In genomic region chr3:42831321-42831713, GRCh38 we compare ENCODE assay signal across 8 cellular contexts. TPM values are rescaled to one million over a fixed set of nuclear protein-coding genes. Genes with fewer than 3 reads are reported as not detected.
DNase-seq lines count a peak whose midpoint lies in the region; ATAC-seq and TF ChIP-seq lines count a peak whose summit lies in the region.

No MANE protein-coding gene starts in this region.

- TF ChIP-seq CTCF in prostate gland (IDR thresholded peaks at IDR 0.05), result peak; percentile 26 to 67 (median 64)
- peak; percentile 37 to 61 (median 50) for TF ChIP-seq CTCF in uterus (IDR thresholded peaks at IDR 0.05)

- no peak for TF ChIP-seq POLR2A in prostate gland (IDR thresholded peaks at IDR 0.05)
- TF ChIP-seq POLR2A in uterus (IDR thresholded peaks at IDR 0.05), result no peak

- intact Hi-C loops in Right ventricle myocardium inferior (cut with DNase I), result loop anchor here (1.0 kb wide), 1 partner anchor 50 kb away; no protein-coding TSS in a partner anchor
- intact Hi-C loops in prostate gland (cut with DNase I), result loop anchor here (2.0 kb wide), 1 partner anchor 49 kb away; no protein-coding TSS in a partner anchor
- intact Hi-C loops in uterus (cut with DNase I; ENCODE audit: low total_unique reads), result loop anchor here (10.0 kb wide), 1 partner anchor 47 kb away; no protein-coding TSS in a partner anchor

- H3K27ac ChIP-seq in prostate gland (no peak overlapping the region), uterus (no peak overlapping the region)

- H3K9me3 ChIP-seq in prostate gland (no peaks in the 10 kb centered on the region), uterus (no peaks in the 10 kb centered on the region)

- H3K4me3 ChIP-seq in prostate gland (no peak overlapping the region), uterus (no peak overlapping the region)

- peak; percentile 17 to 29 for DNase-seq in NCI-H187 (lab: John Stamatoyannopoulos, UW)
- no peak for DNase-seq in NCI-H187 treated with DMSO at 0.1 percent for 48 hours (lab: John Stamatoyannopoulos, UW)
- DNase-seq in Kasumi-1 (lab: John Stamatoyannopoulos, UW), result peak; percentile 73 to 80
- peak; percentile 43 for DNase-seq in SHP77 treated with DMSO at 0.1 percent for 48 hours (lab: John Stamatoyannopoulos, UW)
- DNase-seq in activated gamma-delta T cell treated with anti-CD3 and anti-CD28 coated beads, Interleukin-2, amount 50 U/mL, for 16 hours (ENCODE audit: low read depth), result peak; percentile 54
- peak; percentile 81 for DNase-seq in Right ventricle myocardium inferior (ENCODE audit: missing footprints)
- DNase-seq in prostate gland (ENCODE audit: low spot score), result peak; percentile 47
- DNase-seq in uterus, result peak; percentile 52 to 59

- ATAC-seq in Right ventricle myocardium inferior, result no peak

- H3K4me1 ChIP-seq in prostate gland (replicated peaks), result no peaks in the 10 kb centered on the region
- no peaks in the 10 kb centered on the region for H3K4me1 ChIP-seq in uterus

- WGBS in prostate gland, result 18% methylated on average over 3 of the region's 3 CpGs

- no peaks in the 10 kb centered on the region for H3K27me3 ChIP-seq in prostate gland (replicated peaks; ENCODE audit: insufficient read depth)
- H3K27me3 ChIP-seq in uterus, result no peaks in the 10 kb centered on the region

- H3K36me3 ChIP-seq in prostate gland, result no peaks in the 10 kb centered on the region
- no peaks in the 10 kb centered on the region for H3K36me3 ChIP-seq in uterus

RNA-seq across cellular contexts. Expression of gene ACKR2, which starts 22.1 kb away (rescaled TPM):
- total RNA-seq in Right ventricle myocardium inferior (0.89 TPM), prostate gland (1 to 10 TPM in 1 of 2 donors, under 1 TPM in 1; 0.55 to 1.9 TPM), uterus (1 to 10 TPM; 1.5 to 8.7 (median 4.7) TPM)

RNA-seq across cellular contexts. Expression of gene HIGD1A, which starts 27.0 kb away (rescaled TPM):
- total RNA-seq in Right ventricle myocardium inferior (335 TPM), prostate gland (100 to 1,000 TPM in 1 of 2 donors, 10 to 100 TPM in 1; 91.0 to 135 TPM), uterus (100 to 1,000 TPM in 2 of 4 donors, 10 to 100 TPM in 2; 65.3 to 234 (median 103) TPM)

RNA-seq across cellular contexts. Expression of gene CYP8B1, which starts 44.4 kb away (rescaled TPM):
- total RNA-seq in Right ventricle myocardium inferior, result not detected
- not detected for total RNA-seq in prostate gland
- total RNA-seq in uterus, result not detected

RNA-seq across cellular contexts. Expression of gene CCDC13, which starts 58.3 kb away (rescaled TPM):
- total RNA-seq in Right ventricle myocardium inferior (0.41 TPM), prostate gland (1 to 10 TPM; 2.4 to 6.5 TPM), uterus (1 to 10 TPM in 2 of 4 donors, not detected in 2; 1.7 to 1.9 TPM)
